Comparison of ENCODE assay signal across 14 cellular contexts in the genomic region with DNA sequence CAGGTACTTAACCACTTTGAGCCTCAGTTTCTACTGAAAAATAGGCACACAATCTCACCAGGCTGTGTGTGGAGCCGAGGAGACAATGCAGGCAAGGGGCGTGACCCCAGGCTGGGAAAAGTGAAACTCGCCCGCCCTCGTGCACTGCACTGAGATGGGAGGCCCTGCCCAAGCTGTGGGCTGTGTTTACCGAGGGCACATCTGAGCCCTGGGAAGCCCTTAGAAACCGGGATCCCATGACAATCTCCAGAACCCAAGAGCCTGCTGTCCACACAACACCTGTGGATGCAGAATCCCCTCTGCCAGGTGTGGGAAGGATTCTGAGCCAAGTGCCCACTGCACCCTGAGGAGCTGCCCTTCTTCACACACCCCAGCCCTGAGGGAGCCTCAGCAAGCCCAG.
"Had no signal": no experiment of that assay in that cellular context is flagged by ENCODE, and none has a peak within 500 bp of the region (broad histone marks: within the 10 kb centered on the region; RNA-seq: fewer than 3 reads in every experiment).

No MANE protein-coding gene starts in this region.

- H3K4me1 ChIP-seq: colonic mucosa, gastrocnemius medialis, heart right ventricle, left ventricle myocardium inferior had no signal

- H3K9me3 Mint-ChIP-seq: activated naive CD8-positive, alpha-beta T cell treated with anti-CD3 and anti-CD28 coated beads, Interleukin-2, amount 50 U/mL, for 24 hours; neural crest cell had no signal

- DNase-seq: activated CD4-positive, alpha-beta T cell treated with anti-CD3 and anti-CD28 coated beads, Interleukin-2, amount 50 U/mL, for 4 hours; activated CD4-positive, CD25-positive, alpha-beta regulatory T cell treated with anti-CD3 and anti-CD28 coated beads, Interleukin-2, amount 50 U/mL, for 72 hours; activated naive CD4-positive, alpha-beta T cell treated with Interleukin-2 at 50 U/mL for 16 hours; activated naive CD8-positive, alpha-beta T cell treated with anti-CD3 and anti-CD28 coated beads, Interleukin-2, amount 50 U/mL, for 24 hours; caudate nucleus; colonic mucosa; effector CD8-positive, alpha-beta T cell; gastrocnemius medialis; heart right ventricle; islet precursor cell; left ventricle myocardium inferior; ovary; T-helper 9 cell had no signal

- H3K27me3 ChIP-seq: colonic mucosa, gastrocnemius medialis, heart right ventricle, ovary had no signal

- ATAC-seq: activated naive CD8-positive, alpha-beta T cell treated with anti-CD3 and anti-CD28 coated beads, Interleukin-2, amount 50 U/mL, for 24 hours; gastrocnemius medialis; heart right ventricle had no signal

- H3K27ac ChIP-seq: colonic mucosa, gastrocnemius medialis, heart right ventricle, left ventricle myocardium inferior, ovary had no signal

- H3K27ac Mint-ChIP-seq: activated naive CD8-positive, alpha-beta T cell treated with anti-CD3 and anti-CD28 coated beads, Interleukin-2, amount 50 U/mL, for 24 hours had no signal

- H3K4me3 ChIP-seq: colonic mucosa, gastrocnemius medialis, heart right ventricle, left ventricle myocardium inferior, ovary had no signal

- H3K4me3 Mint-ChIP-seq: activated naive CD8-positive, alpha-beta T cell treated with anti-CD3 and anti-CD28 coated beads, Interleukin-2, amount 50 U/mL, for 24 hours; neural crest cell had no signal

- H3K9me3 ChIP-seq: colonic mucosa, gastrocnemius medialis, heart right ventricle, left ventricle myocardium inferior, ovary had no signal

- H3K36me3 ChIP-seq: colonic mucosa, gastrocnemius medialis, heart right ventricle, left ventricle myocardium inferior, ovary had no signal
